In the genomic region with DNA sequence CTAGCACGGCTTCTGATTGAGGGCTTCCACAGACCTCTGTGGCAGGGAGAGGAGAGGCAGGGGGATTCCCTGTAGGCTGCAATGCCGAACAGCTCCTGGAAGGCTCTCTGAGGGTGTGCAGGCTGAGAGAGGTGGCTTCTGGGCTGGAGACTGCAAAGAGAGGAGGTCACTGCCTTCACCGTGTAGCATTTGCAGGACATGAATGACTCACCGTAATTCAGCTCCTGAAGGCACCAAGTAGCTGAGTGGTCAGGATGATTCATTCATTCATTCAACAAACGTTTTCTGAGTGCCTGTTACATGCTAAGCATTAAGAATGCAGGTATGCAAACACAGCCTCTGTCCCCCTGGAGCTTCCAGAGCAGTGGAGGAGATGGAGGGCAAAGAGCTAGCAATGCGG, we compare ENCODE assay signal across 13 cellular contexts. TPM values are rescaled to one million over a fixed set of nuclear protein-coding genes. Genes with fewer than 3 reads are reported as not detected.
A peak's percentile ranks its signal among the peaks of the same experiment; 100 is the strongest.
DNase-seq lines count a peak whose midpoint lies in the region; ATAC-seq and TF ChIP-seq lines count a peak whose summit lies in the region.
"Had no signal": no experiment of that assay in that cellular context is flagged by ENCODE, and none has a peak within 500 bp of the region (broad histone marks: within the 10 kb centered on the region; RNA-seq: fewer than 3 reads in every experiment).

No MANE protein-coding gene starts in this region.

- in situ Hi-C loops in brain microvascular endothelial cell (cut with HindIII; ENCODE audit: low pct_ligation_motif_present, low sequenced_read_pairs) = no loop called here

- no peaks in the 10 kb centered on the region for H3K4me1 ChIP-seq in endodermal cell (ENCODE audit: control insufficient read depth, insufficient read depth, low read length)
- H3K4me1 ChIP-seq: upper lobe of left lung had no signal

- peaks cover 1% of the 10 kb centered on the region for H3K4me1 Mint-ChIP-seq in endodermal cell
- H3K4me1 Mint-ChIP-seq: central memory CD8-positive, alpha-beta T cell had no signal

- no peaks in the 10 kb centered on the region for H3K9me3 Mint-ChIP-seq in endodermal cell
- H3K9me3 Mint-ChIP-seq: central memory CD8-positive, alpha-beta T cell had no signal

- H3K36me3 ChIP-seq in brain microvascular endothelial cell (replicated peaks) (no peaks in the 10 kb centered on the region), endodermal cell (ENCODE audit: control insufficient read depth, insufficient read depth, low read length) (no peaks in the 10 kb centered on the region)
- H3K36me3 ChIP-seq: heart left ventricle, upper lobe of left lung had no signal

- no peak overlapping the region for H3K4me3 ChIP-seq in brain microvascular endothelial cell (ENCODE audit: low read depth, low read length)
- no peak overlapping the region for H3K4me3 ChIP-seq in endodermal cell (ENCODE audit: low read length)
- H3K4me3 ChIP-seq: heart left ventricle, upper lobe of left lung had no signal

- no peak overlapping the region for H3K27ac Mint-ChIP-seq in endodermal cell

- no peak for ATAC-seq in GM18870 (IDR thresholded peaks at IDR 0.05; ENCODE audit: unreplicated experiment)

- peaks cover 7% of the 10 kb centered on the region for H3K27me3 Mint-ChIP-seq in endodermal cell (ENCODE audit: insufficient read depth)

- H3K9me3 ChIP-seq in endodermal cell (ENCODE audit: control insufficient read depth, low read length) = no peaks in the 10 kb centered on the region
- H3K9me3 ChIP-seq: heart left ventricle, upper lobe of left lung had no signal

- TF ChIP-seq POLR2A in erythroblast (IDR thresholded peaks at IDR 0.05; ENCODE audit: low read length) = no peak

- TF ChIP-seq CTCF in brain microvascular endothelial cell (IDR thresholded peaks at IDR 0.05; ENCODE audit: low read depth, low read length, missing control alignments) (no peak), endodermal cell (conservative IDR thresholded peaks at IDR 0.05) (no peak)

- H3K4me3 Mint-ChIP-seq in endodermal cell = no peak overlapping the region
- H3K4me3 Mint-ChIP-seq: central memory CD8-positive, alpha-beta T cell; memory B cell had no signal

- H3K27ac ChIP-seq in brain microvascular endothelial cell (no peak overlapping the region), endodermal cell (ENCODE audit: low read depth, low read length) (no peak overlapping the region)
- H3K27ac ChIP-seq: heart left ventricle, upper lobe of left lung had no signal

- DNase-seq in EH (ENCODE audit: low read depth) (peak; percentile 85), M059J (ENCODE audit: low read depth) (peak; percentile 91), brain microvascular endothelial cell (peak; percentile 76), kidney tubule cell (ENCODE audit: low spot score) (peak; percentile 94), endodermal cell (no peak), erythroblast (lab: John Stamatoyannopoulos, UW) (no peak), NCI-H69 (lab: John Stamatoyannopoulos, UW) (no peak)
- DNase-seq: activated T-cell treated with anti-CD3 and anti-CD28 coated beads for 4 hours had no signal

- WGBS in endodermal cell (ENCODE audit: insufficient coverage in 1 of 2, insufficient read length in 1 of 2), 2 experiments = 62 to 72% methylated on average over 4 to 6 of the region's 6 CpGs

- H3K9ac ChIP-seq in endodermal cell (ENCODE audit: extremely low read depth, low read length, poor library complexity, severe bottlenecking) = no peak overlapping the region

- peaks cover 12% of the 10 kb centered on the region for H3K27me3 ChIP-seq in brain microvascular endothelial cell (replicated peaks)
- H3K27me3 ChIP-seq in endodermal cell (ENCODE audit: control insufficient read depth, insufficient read depth, low read length, poor library complexity, severe bottlenecking) = peaks cover 5% of the 10 kb centered on the region
- H3K27me3 ChIP-seq: upper lobe of left lung had no signal

- no peaks in the 10 kb centered on the region for H3K36me3 Mint-ChIP-seq in endodermal cell (ENCODE audit: low read depth)
- H3K36me3 Mint-ChIP-seq: memory B cell had no signal

RNA-seq across cellular contexts. Expression of gene EIF3D, which starts 18.0 kb away (rescaled TPM):
- 283 and 399 TPM in 2 replicates for total RNA-seq in M059J (2014; rRNA removed; shearing (Covaris generic))
- 100 to 1,000 TPM; 157 to 196 TPM for total RNA-seq in endodermal cell
- polyA plus RNA-seq in endodermal cell (2013, experiment 1 of 2) = 158 TPM
- polyA plus RNA-seq in endodermal cell (2013, experiment 2 of 2) = 164 TPM

RNA-seq across cellular contexts. Expression of gene FOXRED2, which starts 40.1 kb away (rescaled TPM):
- 18.0 and 19.6 TPM in 2 replicates for total RNA-seq in M059J (2014; rRNA removed; shearing (Covaris generic))
- total RNA-seq in endodermal cell = 10 to 100 TPM; 28.3 to 33.3 TPM
- polyA plus RNA-seq in endodermal cell (2013, experiment 1 of 2) = 18.0 TPM
- polyA plus RNA-seq in endodermal cell (2013, experiment 2 of 2) = 17.1 TPM

Comparison
In these comparisons a context has a peak if more than half of its experiments do, and no peak if none do; other contexts are left out.
1. DNase-seq: peak in EH (single experiment), M059J (single experiment), brain microvascular endothelial cell (single experiment) and kidney tubule cell (single experiment); none in endodermal cell (single experiment), erythroblast (0 of 2) and NCI-H69 (single experiment).